ENCODE assay signal across 8 cellular contexts in genomic region chr20:5608104-5608447, GRCh38. TPM values are rescaled to one million over a fixed set of nuclear protein-coding genes. Genes with fewer than 3 reads are reported as not detected.
A peak's percentile ranks its signal among the peaks of the same experiment; 100 is the strongest.
DNase-seq lines count a peak whose midpoint lies in the region; ATAC-seq, FAIRE-seq and TF ChIP-seq lines count a peak whose summit lies in the region.

No MANE protein-coding gene starts in this region.

- POLR2A ChIA-PET in activated CD4-positive, alpha-beta memory T cell treated with anti-CD3 and anti-CD28 coated beads, Interleukin-2, amount 10 ng/mL, durations not matched to agents 7 days and 5 days (lab: Charles Lee), result interaction anchor here (1.8 kb wide), 1 partner anchor 143 kb away, joined by 6 read pairs; no protein-coding TSS in a partner anchor

- no peaks in the 10 kb centered on the region for H3K9me3 ChIP-seq in HUES48 (ENCODE audit: control insufficient read depth, insufficient read depth, low read length)
- no peaks in the 10 kb centered on the region for H3K9me3 ChIP-seq in keratinocyte (ENCODE audit: control insufficient read depth, low read depth, low read length)

- no peak overlapping the region for H2AFZ ChIP-seq in keratinocyte (ENCODE audit: control insufficient read depth, low read length)

- H3K4me1 ChIP-seq in HUES48 (ENCODE audit: control insufficient read depth, insufficient read depth, low read length) (peaks cover 15% of the 10 kb centered on the region), keratinocyte (ENCODE audit: control insufficient read depth, extremely low read depth, insufficient read depth, low read length) (peaks cover 24% of the 10 kb centered on the region)

- TF ChIP-seq CTCF in AG09309 (IDR thresholded peaks at IDR 0.05; ENCODE audit: control insufficient read depth, insufficient read depth, low read depth, low read length, missing control alignments) (no peak), keratinocyte (optimal IDR thresholded peaks at IDR 0.05 in 1 of 3, IDR thresholded peaks at IDR 0.05 in 1 of 3, conservative IDR thresholded peaks at IDR 0.05 in 1 of 3; ENCODE audit: extremely low read depth in 1 of 3, insufficient read depth in 2 of 3, low read length in 3 of 3) (no peak)

- FAIRE-seq in keratinocyte (lab: Jason Lieb, UNC), result no peak
- no peak for FAIRE-seq in urothelium cell line (lab: Jason Lieb, UNC)

- DNase-seq in AG09309 (ENCODE audit: low read depth) (no peak), keratinocyte (ENCODE audit: low read depth, low spot score) (no peak), dermis blood vessel endothelial cell (no peak), NAMALWA (ENCODE audit: low spot score) (no peak), urothelium cell line (ENCODE audit: low spot score) (no peak)
- no peak for DNase-seq in activated CD4-positive, alpha-beta memory T cell treated with anti-CD3 and anti-CD28 coated beads, Interleukin-2, amount 10 ng/mL, durations not matched to agents 7 days and 5 days

- peak overlapping the region; percentile 71 for H3K27ac Mint-ChIP-seq in activated CD4-positive, alpha-beta memory T cell treated with anti-CD3 and anti-CD28 coated beads, Interleukin-2, amount 10 ng/mL, durations not matched to agents 7 days and 5 days

- peaks cover 65% of the 10 kb centered on the region for H3K4me1 Mint-ChIP-seq in activated CD4-positive, alpha-beta memory T cell treated with anti-CD3 and anti-CD28 coated beads, Interleukin-2, amount 10 ng/mL, durations not matched to agents 7 days and 5 days

- peaks cover 63% of the 10 kb centered on the region for H3K79me2 ChIP-seq in keratinocyte (ENCODE audit: control insufficient read depth, insufficient read depth, low read length)

- CTCF ChIA-PET in activated CD4-positive, alpha-beta memory T cell treated with anti-CD3 and anti-CD28 coated beads, Interleukin-2, amount 10 ng/mL, durations not matched to agents 7 days and 5 days (lab: Charles Lee), result interaction anchor here (1.9 kb wide), 1 partner anchor 180 kb away, joined by 5 read pairs; no protein-coding TSS in a partner anchor

- ATAC-seq in GM21528 (IDR thresholded peaks at IDR 0.05; ENCODE audit: low FRiP score, unreplicated experiment), result no peak

- no peaks in the 10 kb centered on the region for H4K20me1 ChIP-seq in keratinocyte (ENCODE audit: control insufficient read depth, extremely low read depth, insufficient read depth, low read length)

- H3K36me3 ChIP-seq in HUES48 (ENCODE audit: control insufficient read depth, insufficient read depth, low read length) (peaks cover 4% of the 10 kb centered on the region; the same call in 1 of the 2 replicates), keratinocyte (ENCODE audit: control insufficient read depth in 2 of 2, extremely low read depth in 1 of 2, insufficient read depth in 2 of 2, low read length in 2 of 2) (peaks cover 0 to 6% of the 10 kb centered on the region in 2 experiments)

- no peak overlapping the region for H3K27ac ChIP-seq in HUES48 (ENCODE audit: low read depth, low read length)
- no peak overlapping the region for H3K27ac ChIP-seq in keratinocyte (ENCODE audit: control insufficient read depth, insufficient read depth, low read length)

- dilution Hi-C loops in keratinocyte (cut with MboI; ENCODE audit: extremely low pct_ligation_motif_present, low sequenced_read_pairs), result no loop called here

- peak overlapping the region; percentile 99 for H3K4me3 Mint-ChIP-seq in activated CD4-positive, alpha-beta memory T cell treated with anti-CD3 and anti-CD28 coated beads, Interleukin-2, amount 10 ng/mL, durations not matched to agents 7 days and 5 days

- H3K9me3 Mint-ChIP-seq in activated CD4-positive, alpha-beta memory T cell treated with anti-CD3 and anti-CD28 coated beads, Interleukin-2, amount 10 ng/mL, durations not matched to agents 7 days and 5 days, result no peaks in the 10 kb centered on the region

- no peaks in the 10 kb centered on the region for H3K27me3 Mint-ChIP-seq in activated CD4-positive, alpha-beta memory T cell treated with anti-CD3 and anti-CD28 coated beads, Interleukin-2, amount 10 ng/mL, durations not matched to agents 7 days and 5 days

- H3K36me3 Mint-ChIP-seq in activated CD4-positive, alpha-beta memory T cell treated with anti-CD3 and anti-CD28 coated beads, Interleukin-2, amount 10 ng/mL, durations not matched to agents 7 days and 5 days (ENCODE audit: low read depth), result peaks cover 35% of the 10 kb centered on the region

- H3K4me3 ChIP-seq in AG09309 (ENCODE audit: control insufficient read depth, low read depth, low read length) (peak overlapping the region; percentile 31), HUES48 (ENCODE audit: low read depth, low read length) (0 out of 2 replicates have a peak overlapping the region, but pooled peaks have one; percentile 32), keratinocyte (ENCODE audit: control insufficient read depth in 2 of 3, extremely low read depth in 1 of 3, insufficient read depth in 2 of 3, low read depth in 1 of 3, low read length in 3 of 3) (peak overlapping the region in 2 of 3 experiments; percentile 3 to 89)

- no peaks in the 10 kb centered on the region for H3K27me3 ChIP-seq in HUES48 (ENCODE audit: control insufficient read depth, insufficient read depth, low read length)
- H3K27me3 ChIP-seq in keratinocyte (ENCODE audit: control insufficient read depth, extremely low read depth, insufficient read depth, low read length), result no peaks in the 10 kb centered on the region

- peak overlapping the region; percentile 87 for H3K4me2 ChIP-seq in keratinocyte (ENCODE audit: control insufficient read depth, extremely low read depth, insufficient read depth, low read depth, low read length)

- peaks cover 3% of the 10 kb centered on the region for H3K9me1 ChIP-seq in keratinocyte (ENCODE audit: control insufficient read depth, extremely low read depth, insufficient read depth, low read length)

- H3K9ac ChIP-seq in HUES48 (ENCODE audit: low read depth, low read length) (no peak overlapping the region), keratinocyte (ENCODE audit: control insufficient read depth, extremely low read depth, insufficient read depth, low read length) (no peak overlapping the region)

RNA-seq across cellular contexts. Expression of gene GPCPD1, which starts 2.7 kb away (rescaled TPM):
- total RNA-seq in activated CD4-positive, alpha-beta memory T cell treated with anti-CD3 and anti-CD28 coated beads, Interleukin-2, amount 10 ng/mL, durations not matched to agents 7 days and 5 days, result 10 to 100 TPM; 29.4 to 32.1 TPM
- polyA plus RNA-seq in keratinocyte, result 6.5 to 23.4 TPM (median 17.7 TPM) in 3 replicates
- polyA plus RNA-seq in keratinocyte (2011; ENCODE audit: low read depth), result 45.1 TPM
- polyA plus RNA-seq in keratinocyte (2011; cell fraction: cytosol; rRNA removed), result 6.9 and 12.9 TPM in 2 replicates
- polyA plus RNA-seq in keratinocyte (2011; cell fraction: nucleus; rRNA removed), result 22.7 and 28.5 TPM in 2 replicates
- polyA plus RNA-seq in keratinocyte (2012; ENCODE audit: low replicate concordance), result 7.1 and 19.9 TPM in 2 replicates
- 7.6 to 11.9 TPM (median 7.7 TPM) in 3 replicates for polyA minus RNA-seq in keratinocyte
- polyA minus RNA-seq in keratinocyte (2011; cell fraction: cytosol; rRNA and poly(A)+ RNA removed), result 5.4 TPM
- polyA minus RNA-seq in keratinocyte (2011; cell fraction: nucleus; rRNA and poly(A)+ RNA removed), result 10.9 and 20.9 TPM in 2 replicates
- 17.2 and 20.1 TPM in 2 replicates for total RNA-seq in dermis blood vessel endothelial cell
